16 cellular contexts compared by ENCODE assay signal in the genomic region with DNA sequence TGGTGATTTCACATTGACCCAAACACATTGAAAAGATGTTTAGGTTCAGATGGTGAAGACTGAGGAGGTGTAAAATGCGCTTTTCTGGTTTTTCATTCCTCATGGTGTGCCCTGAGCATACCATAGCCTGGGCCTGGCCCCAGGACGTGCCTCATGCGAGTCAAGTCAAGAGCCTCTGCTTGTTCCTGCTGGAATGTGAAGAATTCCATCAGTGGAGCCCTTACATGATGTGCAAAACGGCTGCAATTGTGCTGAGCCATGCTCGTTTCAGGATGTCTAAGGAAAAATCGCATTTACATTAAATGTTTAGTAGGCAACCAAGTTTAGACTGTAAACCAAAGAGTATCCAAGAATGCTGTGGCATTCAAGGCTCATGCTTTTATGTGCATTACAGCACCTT. TPM values are rescaled to one million over a fixed set of nuclear protein-coding genes. Genes with fewer than 3 reads are reported as not detected.
A peak's percentile ranks its signal among the peaks of the same experiment; 100 is the strongest.
DNase-seq lines count a peak whose midpoint lies in the region; FAIRE-seq and TF ChIP-seq lines count a peak whose summit lies in the region.
"Had no signal": no experiment of that assay in that cellular context is flagged by ENCODE, and none has a peak within 500 bp of the region (broad histone marks: within the 10 kb centered on the region; RNA-seq: fewer than 3 reads in every experiment).

No MANE protein-coding gene starts in this region.

- H4K20me1 ChIP-seq in H1 (replicated peaks in 1 of 2; ENCODE audit: control insufficient read depth in 1 of 2, insufficient read depth in 2 of 2, low read length in 2 of 2) = no peaks in the 10 kb centered on the region

- H2AFZ ChIP-seq in H1 (ENCODE audit: low read length) = no peak overlapping the region

- H3K4me3 Mint-ChIP-seq in activated naive CD4-positive, alpha-beta T cell treated with anti-CD3 and anti-CD28 coated beads for 36 hours = no peak overlapping the region

- H3K9ac ChIP-seq in HUES6 (ENCODE audit: low read length) (no peak overlapping the region), H1 (replicated peaks in 1 of 4; ENCODE audit: extremely low read depth in 1 of 4, low read depth in 3 of 4, low read length in 3 of 4) (no peak overlapping the region)

- no peak overlapping the region for H4K8ac ChIP-seq in H1 (ENCODE audit: extremely low read depth, insufficient read depth, low read length)

- no peak overlapping the region for H4K5ac ChIP-seq in H1 (ENCODE audit: insufficient read length, low read depth, low read length)

- H3K79me1 ChIP-seq in H1 (ENCODE audit: low read depth, low read length) = no peaks in the 10 kb centered on the region

- H3K27ac ChIP-seq in HUES6 (ENCODE audit: low read depth, low read length) (peak overlapping the region; percentile 20; the same call in 1 of the 2 replicates), H1 (ENCODE audit: low read depth, low read length) (no peak overlapping the region), mesodermal cell (ENCODE audit: low read depth, low read length, severe bottlenecking) (peak overlapping the region; percentile 16)
- H3K27ac ChIP-seq: thoracic aorta had no signal

- H3K9me3 ChIP-seq in HUES6 (ENCODE audit: control insufficient read depth, insufficient read depth, low read depth, low read length) = no peaks in the 10 kb centered on the region
- no peaks in the 10 kb centered on the region for H3K9me3 ChIP-seq in H1 (ENCODE audit: insufficient read depth in 2 of 2, low read depth in 1 of 2, low read length in 1 of 2)
- H3K9me3 ChIP-seq in mesodermal cell (ENCODE audit: control insufficient read depth, low read length) = no peaks in the 10 kb centered on the region
- H3K9me3 ChIP-seq: thoracic aorta had no signal

- H3K27me3 Mint-ChIP-seq in activated naive CD4-positive, alpha-beta T cell treated with anti-CD3 and anti-CD28 coated beads for 36 hours (ENCODE audit: low read depth) = no peaks in the 10 kb centered on the region

- no peak overlapping the region for H2BK12ac ChIP-seq in H1 (ENCODE audit: low read depth, low read length)

- H3K4me1 Mint-ChIP-seq in activated naive CD4-positive, alpha-beta T cell treated with anti-CD3 and anti-CD28 coated beads for 36 hours (ENCODE audit: low read depth) = no peaks in the 10 kb centered on the region

- H3K36me3 ChIP-seq in HUES6 (ENCODE audit: control insufficient read depth, insufficient read depth, low read length) (peaks cover 87% of the 10 kb centered on the region), H1 (ENCODE audit: control insufficient read depth in 2 of 4, insufficient read depth in 4 of 4, low read length in 3 of 4) (peaks cover 0 to 47% (median 23%) of the 10 kb centered on the region in 4 experiments), mesodermal cell (ENCODE audit: control insufficient read depth, insufficient read depth, low read length) (peaks cover 31% of the 10 kb centered on the region)
- H3K36me3 ChIP-seq: thoracic aorta had no signal

- H2BK15ac ChIP-seq in H1 (ENCODE audit: low read length) = no peak overlapping the region

- intact Hi-C loops in activated naive CD4-positive, alpha-beta T cell treated with anti-CD3 and anti-CD28 coated beads for 36 hours (cut with micrococcal nuclease) = no loop called here

- TF ChIP-seq RAD21 in H1 (IDR thresholded peaks at IDR 0.05 in 1 of 2, conservative IDR thresholded peaks at IDR 0.05 in 1 of 2; ENCODE audit: low read depth in 2 of 2, low read length in 2 of 2) = no peak

- no peak overlapping the region for H3K23ac ChIP-seq in H1 (ENCODE audit: insufficient read length)

- H2BK5ac ChIP-seq in H1 (ENCODE audit: low read depth, low read length) = no peak overlapping the region

- H2AK5ac ChIP-seq in H1 (ENCODE audit: low read depth, low read length) = no peak overlapping the region

- peaks cover 8% of the 10 kb centered on the region; the same call in 1 of the 2 replicates for H3K4me1 ChIP-seq in HUES6 (ENCODE audit: control insufficient read depth, insufficient read depth, low read length)
- no peaks in the 10 kb centered on the region for H3K4me1 ChIP-seq in H1 (replicated peaks in 1 of 4; ENCODE audit: control insufficient read depth in 3 of 4, insufficient read depth in 4 of 4, low read length in 3 of 4)
- peaks cover 3% of the 10 kb centered on the region for H3K4me1 ChIP-seq in mesodermal cell (ENCODE audit: control insufficient read depth, insufficient read depth, low read length, poor library complexity, severe bottlenecking)

- no peak for TF ChIP-seq POLR2A in H1 (IDR thresholded peaks at IDR 0.05; ENCODE audit: control extremely low read depth in 1 of 2, low read depth in 2 of 2, low read length in 2 of 2)

- H3K27ac Mint-ChIP-seq in activated naive CD4-positive, alpha-beta T cell treated with anti-CD3 and anti-CD28 coated beads for 36 hours = no peak overlapping the region

- TF ChIP-seq EP300 in H1 (IDR thresholded peaks at IDR 0.05; ENCODE audit: borderline replicate concordance in 1 of 2, low read depth in 2 of 2, low read length in 2 of 2) = no peak

- H3K79me2 ChIP-seq in H1 (ENCODE audit: control insufficient read depth in 1 of 2, insufficient read depth in 2 of 2, low read length in 2 of 2) = no peaks in the 10 kb centered on the region

- H2BK120ac ChIP-seq in H1 (replicated peaks; ENCODE audit: low read depth, low read length) = no peak overlapping the region

- no peaks in the 10 kb centered on the region for H3K36me3 Mint-ChIP-seq in activated naive CD4-positive, alpha-beta T cell treated with anti-CD3 and anti-CD28 coated beads for 36 hours (ENCODE audit: low read depth)

- CTCF ChIA-PET in H1 (lab: Charles Lee; ENCODE audit: partially characterized antibody) = interaction anchor here (0.6 to 1.1 kb wide), 2 partner anchors 17 to 44 kb away, joined by 3 read pairs; no protein-coding TSS in a partner anchor
- CTCF ChIA-PET in activated naive CD4-positive, alpha-beta T cell treated with anti-CD3 and anti-CD28 coated beads for 36 hours (lab: Charles Lee) = no interaction called here

- no peak overlapping the region for H2BK20ac ChIP-seq in H1 (ENCODE audit: low read length)

- H3K27me3 ChIP-seq in HUES6 (ENCODE audit: control insufficient read depth, insufficient read depth, low read length) (no peaks in the 10 kb centered on the region), H1 (replicated peaks in 1 of 4; ENCODE audit: control insufficient read depth in 3 of 4, extremely low read depth in 1 of 4, insufficient read depth in 3 of 4, low read length in 3 of 4) (no peaks in the 10 kb centered on the region)

- POLR2A ChIA-PET in H1 (lab: Charles Lee; ENCODE audit: partially characterized antibody) = no interaction called here

- no peak overlapping the region for H3K56ac ChIP-seq in H1 (replicated peaks; ENCODE audit: insufficient read length, low read depth, low read length)

- no peak overlapping the region for H3K14ac ChIP-seq in H1 (ENCODE audit: insufficient read length)

- 73% methylated on average over 6 of the region's 6 CpGs; no CpG with 5 or more reads in 1 of the 2 experiments for WGBS in H1 (ENCODE audit: extremely low coverage in 1 of 2, insufficient coverage in 1 of 2, insufficient read length in 1 of 2, insufficient replicate concordance in 2 of 2, low coverage in 1 of 2, low lambda C conversion rate in 2 of 2, missing lambda C conversion rate in 1 of 2), 2 experiments
- 17 to 39% methylated on average over 2 to 3 of the region's 6 CpGs for WGBS in mesodermal cell (ENCODE audit: insufficient coverage in 2 of 2), 2 experiments

- H4K91ac ChIP-seq in H1 (replicated peaks; ENCODE audit: insufficient read length, low read length) = no peak overlapping the region

- no peaks in the 10 kb centered on the region for H3K9me3 Mint-ChIP-seq in activated naive CD4-positive, alpha-beta T cell treated with anti-CD3 and anti-CD28 coated beads for 36 hours

- peak; percentile 51 for DNase-seq in AG08396 (ENCODE audit: low spot score)
- no peak for DNase-seq in H1 (ENCODE audit: low read depth in 1 of 2, low spot score in 2 of 2)
- no peak for DNase-seq in NCI-H82 (lab: John Stamatoyannopoulos, UW)
- DNase-seq in NCI-H524 (lab: John Stamatoyannopoulos, UW) = no peak
- no peak for DNase-seq in activated naive CD4-positive, alpha-beta T cell treated with anti-CD3 and anti-CD28 coated beads for 36 hours
- DNase-seq in SK-N-DZ (ENCODE audit: low spot score) = no peak
- DNase-seq: activated CD4-positive, alpha-beta T cell treated with anti-CD3 and anti-CD28 coated beads, Interleukin-2, amount 50 U/mL, for 1 hour; aorta; DMS79; hippocampal formation; Kasumi-1; NCI-H1048; NCI-H2081 treated with DMSO at 0.1 percent for 48 hours had no signal

- no peak overlapping the region for H3K18ac ChIP-seq in H1 (ENCODE audit: extremely low read depth, low read length)

- H3K4me3 ChIP-seq in HUES6 (ENCODE audit: low read depth, low read length) (no peak overlapping the region), H1 (ENCODE audit: extremely low read depth in 1 of 4, insufficient read depth in 2 of 4, low read depth in 3 of 4, low read length in 4 of 4) (no peak overlapping the region), mesodermal cell (ENCODE audit: extremely low read depth, insufficient read depth, low read length, poor library complexity, severe bottlenecking) (no peak overlapping the region)
- H3K4me3 ChIP-seq: thoracic aorta had no signal

- FAIRE-seq in H1 (lab: Jason Lieb, UNC) = peak; percentile 74

- TF ChIP-seq CTCF in H1 (IDR thresholded peaks at IDR 0.05; ENCODE audit: control extremely low read depth in 1 of 3, insufficient read depth in 1 of 3, low read depth in 1 of 3, low read length in 3 of 3) = no peak

- no peak overlapping the region for H3K4ac ChIP-seq in H1 (replicated peaks; ENCODE audit: insufficient read length, low read depth, low read length)

- no peak overlapping the region for H3K4me2 ChIP-seq in H1 (ENCODE audit: insufficient read depth in 1 of 2, low read depth in 2 of 2, low read length in 2 of 2)

- no peaks in the 10 kb centered on the region for H3K23me2 ChIP-seq in H1 (ENCODE audit: low read depth, low read length)

TF ChIP-seq in H1, 55 proteins besides CTCF, POLR2A, EP300 and RAD21 (continues in another document):
- TF ChIP-seq SP4 (IDR thresholded peaks at IDR 0.05; ENCODE audit: low read length) (no peak), TEAD4 (IDR thresholded peaks at IDR 0.05; ENCODE audit: low read depth, low read length) (peak; percentile 83)

RNA-seq across cellular contexts. Expression of a gene that starts 34.9 kb away (rescaled TPM):
- total RNA-seq in H1 (2021; fragmentation: NEBNext Ultra II Directional; extraction: Animal tissue kit (Norgen Biotek cat#: 25700)) = 65.3 and 65.4 TPM in 2 replicates
- 52.8 and 63.7 TPM in 2 replicates for polyA plus RNA-seq in H1 (2011; rRNA removed)
- 60.6 TPM for polyA plus RNA-seq in H1 (2011; cell fraction: cytosol; rRNA removed)
- 54.9 TPM for polyA plus RNA-seq in H1 (2011; cell fraction: nucleus; rRNA removed)
- polyA plus RNA-seq in H1 (2012, experiment 1 of 2) = 49.3 to 58.7 TPM (median 56.4 TPM) in 4 replicates
- polyA plus RNA-seq in H1 (2012, experiment 2 of 2) = 26.6 TPM
- polyA plus RNA-seq in H1 (2013, experiment 1 of 2) = 29.1 TPM
- polyA plus RNA-seq in H1 (2013, experiment 2 of 2) = 29.7 TPM
- polyA minus RNA-seq in H1 (2011; rRNA and poly(A)+ RNA removed) = 78.1 and 104 TPM in 2 replicates
- 55.3 TPM for polyA minus RNA-seq in H1 (2011; cell fraction: cytosol; rRNA and poly(A)+ RNA removed)
- polyA minus RNA-seq in H1 (2011; cell fraction: nucleus; rRNA and poly(A)+ RNA removed) = 40.5 TPM
- 27.3 TPM for polyA plus RNA-seq in mesodermal cell (2013, experiment 1 of 2)
- polyA plus RNA-seq in mesodermal cell (2013, experiment 2 of 2) = 26.6 TPM
- total RNA-seq in activated naive CD4-positive, alpha-beta T cell treated with anti-CD3 and anti-CD28 coated beads for 36 hours = not detected
- polyA plus RNA-seq in SK-N-DZ (2014; cell fraction: cytosol; rRNA removed) = 6.2 and 7.3 TPM in 2 replicates
- 2.9 and 6.5 TPM in 2 replicates for polyA plus RNA-seq in SK-N-DZ (2014; cell fraction: nucleus; rRNA removed)

Comparison
In these comparisons a context has a peak if more than half of its experiments do, and no peak if none do; other contexts are left out.
1. RNA of a gene that starts 34.9 kb away (total RNA-seq): 65.3 to 65.4 TPM in H1; not detected in activated naive CD4-positive, alpha-beta T cell treated with anti-CD3 and anti-CD28 coated beads for 36 hours; every median in the first group is over 10 times any median in the second.